In the genomic region with DNA sequence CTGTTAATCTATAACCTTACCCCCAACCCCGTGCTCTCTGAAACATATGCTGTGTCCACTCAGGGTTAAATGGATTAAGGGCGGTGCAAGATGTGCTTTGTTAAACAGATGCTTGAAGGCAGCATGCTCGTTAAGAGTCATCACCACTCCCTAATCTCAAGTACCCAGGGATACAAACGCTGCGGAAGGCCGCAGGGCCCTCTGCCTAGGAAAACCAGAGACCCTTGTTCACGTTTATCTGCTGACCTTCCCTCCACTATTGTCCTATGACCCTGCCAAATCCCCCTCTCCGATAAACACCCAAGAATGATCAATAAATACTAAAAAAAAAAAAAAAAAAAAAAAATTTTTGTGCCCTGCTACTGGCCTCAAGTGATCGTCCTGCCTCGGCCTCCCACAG, we compare ENCODE assay signal across 3 cellular contexts. TPM values are rescaled to one million over a fixed set of nuclear protein-coding genes. Genes with fewer than 3 reads are reported as not detected.
"Had no signal": no experiment of that assay in that cellular context is flagged by ENCODE, and none has a peak within 500 bp of the region (broad histone marks: within the 10 kb centered on the region; RNA-seq: fewer than 3 reads in every experiment).

No MANE protein-coding gene starts in this region.

RNA-seq across cellular contexts. Expression of a gene that starts 14.5 kb away (rescaled TPM):
- total RNA-seq: pulmonary artery endothelial cell had no signal
- polyA plus RNA-seq: liver; naive thymus-derived CD4-positive, alpha-beta T cell had no signal
